Comparison of ENCODE assay signal across 8 cellular contexts in the genomic region with DNA sequence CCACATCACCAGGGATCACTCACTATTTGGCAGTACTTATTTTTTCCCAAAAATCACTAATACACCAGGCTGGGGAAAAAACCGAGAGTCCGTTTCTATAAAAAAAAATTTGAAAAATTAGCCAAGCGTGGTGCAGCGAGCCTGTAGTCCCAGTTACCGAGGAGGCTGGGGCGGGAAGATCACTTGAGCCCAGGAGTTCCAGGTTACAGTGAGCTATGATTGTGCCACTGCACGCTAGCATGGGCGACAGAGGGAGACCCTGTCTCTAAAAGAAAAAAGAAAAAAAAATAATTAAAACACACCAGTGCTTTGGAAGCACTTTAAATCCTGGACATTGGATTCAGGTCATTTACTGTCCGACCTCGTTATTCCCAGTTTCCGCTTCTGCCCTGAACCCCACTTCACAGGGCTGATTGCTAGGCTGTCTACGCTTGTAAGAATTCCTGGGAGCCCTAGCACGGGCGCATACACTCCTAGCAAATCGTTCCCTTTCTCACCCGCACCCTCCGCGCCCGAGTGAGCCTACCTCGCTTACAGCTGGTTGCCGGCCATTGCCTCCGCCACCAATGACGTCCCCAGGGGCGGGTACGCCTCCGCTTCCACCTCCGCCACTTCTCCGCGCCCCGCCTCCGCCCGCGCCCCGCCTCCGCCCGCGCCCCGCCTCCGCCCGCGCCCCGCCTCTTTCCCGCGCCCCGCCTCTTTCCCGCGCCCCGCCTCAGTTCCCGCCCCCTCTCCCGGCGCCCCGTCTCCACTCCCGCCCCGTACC. TPM values are rescaled to one million over a fixed set of nuclear protein-coding genes. Genes with fewer than 3 reads are reported as not detected.
DNase-seq lines count a peak whose midpoint lies in the region; ATAC-seq and TF ChIP-seq lines count a peak whose summit lies in the region.

A gene (minus strand): TSS at position 571 of the 766 bp plus-strand sequence. CDS start 5,950 bp downstream, outside the sequence.

- H3K27me3 Mint-ChIP-seq in chondrocyte (ENCODE audit: low read depth), result no peaks in the 10 kb centered on the region

- intact Hi-C loops in right lobe of liver (cut with DNase I), result no loop called here

- H3K4me1 Mint-ChIP-seq in chondrocyte (ENCODE audit: low read depth), result peaks cover 15% of the 10 kb centered on the region

- peaks cover 0 to 9% (median 0%) of the 10 kb centered on the region in 4 donors for H3K4me1 ChIP-seq in right lobe of liver
- peaks cover 22% of the 10 kb centered on the region for H3K4me1 ChIP-seq in suprapubic skin

- no peaks in the 10 kb centered on the region for H3K9me3 ChIP-seq in right lobe of liver
- H3K9me3 ChIP-seq in suprapubic skin, result no peaks in the 10 kb centered on the region

- H3K36me3 ChIP-seq in right lobe of liver, result no peaks in the 10 kb centered on the region
- no peaks in the 10 kb centered on the region for H3K36me3 ChIP-seq in suprapubic skin

- ATAC-seq in GM21367 (IDR thresholded peaks at IDR 0.05; ENCODE audit: unreplicated experiment), result peak; percentile 46
- ATAC-seq in HG03571 (IDR thresholded peaks at IDR 0.05; ENCODE audit: unreplicated experiment), result peak; percentile 50
- peak in 1 of 4 donors; percentile 1 for ATAC-seq in right lobe of liver

- peak within 1 kb of the TSS; percentile 80 to 97 (median 91) for H3K4me3 ChIP-seq in right lobe of liver
- peak within 1 kb of the TSS; percentile 99 for H3K4me3 ChIP-seq in suprapubic skin

- peak within 1 kb of the TSS; percentile 98 for H3K4me3 Mint-ChIP-seq in chondrocyte (ENCODE audit: unreplicated experiment)

- 0% methylated on average over 13 of the region's 54 CpGs for WGBS in right lobe of liver (ENCODE audit: insufficient coverage, low coverage, low lambda C conversion rate, missing lambda C conversion rate)
- WGBS in suprapubic skin, result under 1% methylated on average over 24 of the region's 54 CpGs

- TF ChIP-seq CTCF in chondrocyte (IDR thresholded peaks at IDR 0.05) (no peak), right lobe of liver (IDR thresholded peaks at IDR 0.05) (no peak), suprapubic skin (IDR thresholded peaks at IDR 0.05) (no peak), GM10266 (IDR thresholded peaks at IDR 0.05; ENCODE audit: control insufficient read depth, insufficient read depth, low read depth, missing control alignments) (no peak)

- TF ChIP-seq POLR2A in right lobe of liver (IDR thresholded peaks at IDR 0.05) (peak; percentile 79), suprapubic skin (IDR thresholded peaks at IDR 0.05) (peak in 1 of 2 donors; percentile 63)

- peak within 1 kb of the TSS; percentile 99 for H3K27ac Mint-ChIP-seq in chondrocyte (ENCODE audit: unreplicated experiment)

- TF ChIP-seq EP300 in suprapubic skin (IDR thresholded peaks at IDR 0.05), result no peak

- DNase-seq in DMS53 treated with DMSO at 0.1 percent for 48 hours (lab: John Stamatoyannopoulos, UW; ENCODE audit: unreplicated experiment) (peak; percentile 90), OCI-M1 (lab: John Stamatoyannopoulos, UW) (peak; percentile 99), chondrocyte (ENCODE audit: low spot score) (no peak), right lobe of liver (peak in 2 of 3 donors; percentile 99 to 100), suprapubic skin (ENCODE audit: low spot score in 2 of 2) (peak in 1 of 2 donors; percentile 99), GM10266 (ENCODE audit: extremely low spot score) (no peak)

- H3K27me3 ChIP-seq in right lobe of liver (no peaks in the 10 kb centered on the region), suprapubic skin (no peaks in the 10 kb centered on the region)

- H3K27ac ChIP-seq in right lobe of liver (peak within 1 kb of the TSS; percentile 76 to 90 (median 87)), suprapubic skin (peak within 1 kb of the TSS; percentile 95)

- no peaks in the 10 kb centered on the region for H3K9me3 Mint-ChIP-seq in chondrocyte (ENCODE audit: low read depth)

- H3K36me3 Mint-ChIP-seq in chondrocyte (ENCODE audit: low read depth), result no peaks in the 10 kb centered on the region

RNA-seq across cellular contexts. Expression of the gene that starts here (rescaled TPM):
- total RNA-seq in chondrocyte, result 6.7 to 7.3 TPM (median 6.9 TPM) in 3 replicates
- total RNA-seq in right lobe of liver, result 10 to 100 TPM; 26.5 to 31.8 (median 27.7) TPM
- 10 to 100 TPM in 2 of 4 donors, 1 to 10 TPM in 2; 6.7 to 14.4 (median 9.7) TPM for total RNA-seq in suprapubic skin

Comparison
In these comparisons a context has a peak if more than half of its experiments do, and no peak if none do; other contexts are left out.
1. DNase-seq: peak in DMS53 treated with DMSO at 0.1 percent for 48 hours (single experiment), OCI-M1 (single experiment) and right lobe of liver (2 of 3); none in chondrocyte (single experiment) and GM10266 (single experiment).